Comparison of ENCODE assay signal across 26 cellular contexts in the genomic region with DNA sequence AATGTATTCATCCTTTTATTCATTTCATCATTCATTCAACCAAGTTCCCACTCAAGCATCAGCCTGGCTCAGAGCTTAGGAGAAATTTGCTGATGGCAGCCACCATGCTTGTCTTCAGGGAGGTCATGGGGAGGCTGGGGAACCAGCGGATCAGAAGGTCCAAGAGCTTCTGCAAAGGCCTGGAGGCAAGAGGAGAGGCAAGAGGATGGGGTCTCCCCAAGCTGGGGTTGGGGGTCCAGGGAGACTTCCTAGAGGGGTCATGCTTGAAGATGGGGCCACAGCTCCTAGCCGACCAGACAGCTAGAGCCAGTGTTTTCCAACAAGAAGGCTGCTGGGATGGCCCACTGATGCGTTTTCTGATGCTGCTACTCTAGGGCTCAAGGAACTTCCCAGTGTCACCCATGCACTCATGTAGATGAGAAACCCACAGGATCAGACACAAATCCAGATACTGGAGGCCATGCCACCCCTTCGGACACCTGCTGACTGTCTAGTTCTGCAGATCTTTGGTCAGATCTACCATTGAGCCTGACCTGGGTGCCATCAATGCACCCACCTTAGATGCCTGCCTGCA.
"Had no signal": no experiment of that assay in that cellular context is flagged by ENCODE, and none has a peak within 500 bp of the region (broad histone marks: within the 10 kb centered on the region; RNA-seq: fewer than 3 reads in every experiment).

No MANE protein-coding gene starts in this region.

- H3K4me1 ChIP-seq: esophagus squamous epithelium, heart right ventricle, lower lobe of right lung, psoas muscle, spleen, testis had no signal

- H3K36me3 ChIP-seq: esophagus squamous epithelium, heart right ventricle, lower lobe of right lung, ovary, spleen, tibial artery had no signal

- H3K27me3 Mint-ChIP-seq: dendritic cell treated with granulocyte-macrophage colony-stimulating factor and Interleukin-4, amounts not matched to agents 40 ng/mL and 50 ng/mL, for 4 days; stimulated activated memory B cell treated with anti-CD40 and anti-IgM and Interleukin-4, amounts not matched to agents 10 μg/mL and 1 μg/mL and 100 μg/mL, for 72 hours had no signal

- H3K4me3 Mint-ChIP-seq: dendritic cell treated with granulocyte-macrophage colony-stimulating factor and Interleukin-4, amounts not matched to agents 40 ng/mL and 50 ng/mL, for 4 days; naive B cell; natural killer cell treated with Interleukin-12 subunit alpha and Interleukin-12 subunit beta and Interleukin-15 and Interleukin-18, amount 100 ng/mL, for 72 hours; neural crest cell; stimulated activated memory B cell treated with anti-CD40 and anti-IgM and Interleukin-4, amounts not matched to agents 10 μg/mL and 1 μg/mL and 100 μg/mL, for 72 hours; type B pancreatic cell had no signal

- H3K36me3 Mint-ChIP-seq: naive B cell; natural killer cell treated with Interleukin-12 subunit alpha and Interleukin-12 subunit beta and Interleukin-15 and Interleukin-18, amount 100 ng/mL, for 72 hours; stimulated activated memory B cell treated with anti-CD40 and anti-IgM and Interleukin-4, amounts not matched to agents 10 μg/mL and 1 μg/mL and 100 μg/mL, for 72 hours; type B pancreatic cell had no signal

- ATAC-seq: heart right ventricle; left colon; left ventricle myocardium superior; lower lobe of right lung; natural killer cell treated with Interleukin-12 subunit alpha and Interleukin-12 subunit beta and Interleukin-15 and Interleukin-18, amount 100 ng/mL, for 72 hours; psoas muscle; right cardiac atrium; stimulated activated memory B cell treated with anti-CD40 and anti-IgM and Interleukin-4, amounts not matched to agents 10 μg/mL and 1 μg/mL and 100 μg/mL, for 72 hours; stimulated activated naive CD8-positive, alpha-beta T cell treated with anti-CD3 and anti-CD28 coated beads, Interleukin-15, Interleukin-2, amounts not matched to agents 100 U/mL and 50 U/mL, for 24 hours had no signal

- H3K4me1 Mint-ChIP-seq: naive B cell; stimulated activated memory B cell treated with anti-CD40 and anti-IgM and Interleukin-4, amounts not matched to agents 10 μg/mL and 1 μg/mL and 100 μg/mL, for 72 hours had no signal

- H3K9me3 ChIP-seq: esophagus squamous epithelium, heart right ventricle, lower lobe of right lung, ovary, psoas muscle, spleen, testis, tibial artery had no signal

- H3K27ac Mint-ChIP-seq: dendritic cell treated with granulocyte-macrophage colony-stimulating factor and Interleukin-4, amounts not matched to agents 40 ng/mL and 50 ng/mL, for 4 days; naive B cell; natural killer cell treated with Interleukin-12 subunit alpha and Interleukin-12 subunit beta and Interleukin-15 and Interleukin-18, amount 100 ng/mL, for 72 hours; stimulated activated memory B cell treated with anti-CD40 and anti-IgM and Interleukin-4, amounts not matched to agents 10 μg/mL and 1 μg/mL and 100 μg/mL, for 72 hours; type B pancreatic cell had no signal

- H3K27me3 ChIP-seq: ovary, testis, tibial artery had no signal

- H3K4me3 ChIP-seq: esophagus squamous epithelium, heart right ventricle, lower lobe of right lung, ovary, psoas muscle, skin epidermis, spleen, testis, tibial artery had no signal

- H3K27ac ChIP-seq: esophagus squamous epithelium, heart right ventricle, lower lobe of right lung, ovary, psoas muscle, skin epidermis, spleen, testis, tibial artery had no signal

- H3K9me3 Mint-ChIP-seq: dendritic cell treated with granulocyte-macrophage colony-stimulating factor and Interleukin-4, amounts not matched to agents 40 ng/mL and 50 ng/mL, for 4 days; naive B cell; natural killer cell treated with Interleukin-12 subunit alpha and Interleukin-12 subunit beta and Interleukin-15 and Interleukin-18, amount 100 ng/mL, for 72 hours had no signal

- DNase-seq: effector memory CD4-positive, alpha-beta T cell; erythroblast; esophagus squamous epithelium; foreskin melanocyte; glutamatergic neuron; heart right ventricle; kidney glomerular epithelial cell; left colon; left ventricle myocardium superior; lower lobe of right lung; naive B cell; ovary; psoas muscle; right cardiac atrium; spleen; stimulated activated CD4-positive, alpha-beta T cell treated with anti-CD3 and anti-CD28 coated beads, Interleukin-4, amount 100 ng/mL, for 4 hours; stimulated activated naive CD8-positive, alpha-beta T cell treated with anti-CD3 and anti-CD28 coated beads, Interleukin-15, Interleukin-2, amounts not matched to agents 100 U/mL and 50 U/mL, for 24 hours; substantia nigra; testis; tibial artery had no signal
